23 cellular contexts compared by ENCODE assay signal in the genomic region with DNA sequence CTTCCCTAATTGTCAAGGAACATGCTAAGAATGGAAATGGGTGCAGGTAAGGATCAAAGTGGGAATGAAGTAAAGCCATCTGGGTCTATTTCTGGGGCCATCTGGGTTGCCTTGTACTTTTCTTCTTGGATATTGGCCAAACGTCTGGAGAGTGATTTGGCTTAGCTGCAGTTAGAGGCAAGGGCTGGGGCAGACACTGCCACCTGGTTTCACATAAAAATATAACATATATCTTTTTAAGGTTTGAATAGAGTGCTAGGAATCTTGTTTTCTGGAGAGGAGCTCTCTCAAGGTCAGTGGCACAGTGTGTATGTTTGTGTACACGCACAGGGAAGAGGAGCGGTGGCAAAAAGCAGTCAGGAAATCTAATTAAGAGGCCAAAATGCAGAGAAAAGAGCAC. TPM values are rescaled to one million over a fixed set of nuclear protein-coding genes. Genes with fewer than 3 reads are reported as not detected.
DNase-seq lines count a peak whose midpoint lies in the region; ATAC-seq and TF ChIP-seq lines count a peak whose summit lies in the region.
"Had no signal": no experiment of that assay in that cellular context is flagged by ENCODE, and none has a peak within 500 bp of the region (broad histone marks: within the 10 kb centered on the region; RNA-seq: fewer than 3 reads in every experiment).

No MANE protein-coding gene starts in this region.

- no peak overlapping the region for H3K4me3 ChIP-seq in BE2C (ENCODE audit: low read depth, low read length)
- H3K4me3 ChIP-seq: GM12878, SJSA1 had no signal

- H3K4me1 ChIP-seq in BE2C = no peaks in the 10 kb centered on the region
- H3K4me1 ChIP-seq: SJSA1 had no signal

- no peaks in the 10 kb centered on the region for H3K9me3 ChIP-seq in BE2C
- H3K9me3 ChIP-seq: SJSA1 had no signal

- TF ChIP-seq CTCF in BE2C (IDR thresholded peaks at IDR 0.05; ENCODE audit: low read depth, low read length) = 0 out of 2 replicates have a peak, but pooled peaks have one; percentile 5
- peak; percentile 39 for TF ChIP-seq CTCF in VCaP (conservative IDR thresholded peaks at IDR 0.05)

- no peak overlapping the region for H3K27ac ChIP-seq in VCaP
- H3K27ac ChIP-seq: SJSA1 had no signal

- no peak for ATAC-seq in GM18520 (IDR thresholded peaks at IDR 0.05; ENCODE audit: unreplicated experiment)
- ATAC-seq: GM12878, Panc1, Right ventricle myocardium inferior had no signal

- no peaks in the 10 kb centered on the region for H3K27me3 ChIP-seq in BE2C
- H3K27me3 ChIP-seq: SJSA1 had no signal

- no peaks in the 10 kb centered on the region for H3K36me3 ChIP-seq in BE2C
- H3K36me3 ChIP-seq: SJSA1 had no signal

- no peak for DNase-seq in BE2C
- peak; percentile 4 for DNase-seq in HT-29 (ENCODE audit: low spot score)
- peak; percentile 12 for DNase-seq in NCI-H82 treated with DMSO at 0.1 percent for 48 hours (lab: John Stamatoyannopoulos, UW; ENCODE audit: unreplicated experiment)
- DNase-seq in stimulated activated CD4-positive, alpha-beta T cell treated with anti-CD3 and anti-CD28 coated beads, Interleukin-4, amount 100 ng/mL, for 4 hours = no peak
- no peak for DNase-seq in NCI-H2196 treated with DMSO at 0.1 percent for 48 hours (lab: John Stamatoyannopoulos, UW; ENCODE audit: unreplicated experiment)
- no peak for DNase-seq in NCI-H2107 treated with DMSO at 0.1 percent for 48 hours (lab: John Stamatoyannopoulos, UW; ENCODE audit: unreplicated experiment)
- DNase-seq: DND-41; GOT3; HCEC 1CT; IMR-90; NCI-H1105 treated with DMSO at 0.1 percent for 48 hours; NCI-H2029 treated with DMSO at 0.1 percent for 48 hours; NCI-H2227 treated with DMSO at 0.1 percent for 48 hours; NCI-H526; NK-92 treated with Interleukin-12 subunit alpha and Interleukin-12 subunit beta, amount 100 ng/mL, for 24 hours; T-helper 9 cell had no signal

RNA-seq across cellular contexts. Expression of a gene that starts 24.7 kb away (rescaled TPM):
- not detected for polyA plus RNA-seq in BE2C (2012; ENCODE audit: insufficient read depth, insufficient read length, low read depth)
- total RNA-seq in HT-29 (2014; rRNA removed; shearing (Covaris generic)) = not detected in 2 replicates
- total RNA-seq: IMR-90, SJSA1 had no signal
- polyA plus RNA-seq: AG04450, IMR-90 had no signal

Comparison
In these comparisons a context has a peak if more than half of its experiments do, and no peak if none do; other contexts are left out.
1. DNase-seq: peak in HT-29 (single experiment) and NCI-H82 treated with DMSO at 0.1 percent for 48 hours (single experiment); none in BE2C (single experiment), stimulated activated CD4-positive, alpha-beta T cell treated with anti-CD3 and anti-CD28 coated beads, Interleukin-4, amount 100 ng/mL, for 4 hours (0 of 2), NCI-H2196 treated with DMSO at 0.1 percent for 48 hours (single experiment) and NCI-H2107 treated with DMSO at 0.1 percent for 48 hours (single experiment).